Comparison of ENCODE assay signal across 8 cellular contexts in the genomic region with DNA sequence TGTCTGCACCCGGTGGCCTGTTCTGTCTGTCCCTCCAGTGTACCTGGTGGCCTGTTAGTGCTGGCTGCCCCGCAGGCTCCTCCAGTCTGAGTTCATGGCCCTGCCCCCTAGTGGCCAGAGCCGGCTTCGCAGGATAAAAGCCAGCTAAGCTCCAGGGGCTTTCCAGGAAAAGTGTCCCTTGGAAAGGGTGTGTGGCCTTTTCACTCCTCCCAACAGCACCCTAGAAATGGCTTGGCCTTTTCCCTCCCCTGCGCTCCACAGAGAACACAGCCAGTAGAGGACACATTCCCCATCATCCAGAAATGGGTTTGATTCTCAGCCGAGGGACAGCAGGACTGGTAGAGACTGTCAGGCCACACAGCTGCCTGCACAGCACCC. TPM values are rescaled to one million over a fixed set of nuclear protein-coding genes. Genes with fewer than 3 reads are reported as not detected.
DNase-seq lines count a peak whose midpoint lies in the region; ATAC-seq and TF ChIP-seq lines count a peak whose summit lies in the region.
"Not testable (repeated sequence)": the region's sequence is repeated elsewhere in the genome, so short reads cannot be mapped to it uniquely, and the experiment has no call there.

No MANE protein-coding gene starts in this region.

- not testable (repeated sequence) for H3K27ac ChIP-seq in left lung, spleen, stomach

- intact Hi-C loops in activated T-helper 1 cell treated with anti-CD3 and anti-CD28 coated beads, Interleukin-12 subunit alpha, Interleukin-12 subunit beta, Interleukin-2, Interleukin-4 antibody, amounts not matched to agents 30 ng/mL and 10 ng/mL and 1 ng/mL, durations not matched to agents 14 hours and 24 hours and 36 hours (cut with micrococcal nuclease); left lung (cut with DNase I); spleen (cut with DNase I; ENCODE audit: low total_unique reads); stomach (cut with DNase I; ENCODE audit: low total_unique reads): not testable (repeated sequence)

- H3K4me3 Mint-ChIP-seq in activated T-helper 1 cell treated with anti-CD3 and anti-CD28 coated beads, Interleukin-12 subunit alpha, Interleukin-12 subunit beta, Interleukin-2, Interleukin-4 antibody, amounts not matched to agents 30 ng/mL and 10 ng/mL and 1 ng/mL, durations not matched to agents 14 hours and 24 hours and 36 hours = not testable (repeated sequence)

- H3K4me3 ChIP-seq in WI38 (ENCODE audit: low read depth, low read length); left lung; spleen; stomach: not testable (repeated sequence)

- not testable (repeated sequence) for DNase-seq in GM10266 (ENCODE audit: extremely low spot score)
- DNase-seq in activated T-helper 1 cell treated with anti-CD3 and anti-CD28 coated beads, Interleukin-12 subunit alpha, Interleukin-12 subunit beta, Interleukin-2, Interleukin-4 antibody, amounts not matched to agents 30 ng/mL and 10 ng/mL and 1 ng/mL, durations not matched to agents 14 hours and 24 hours and 36 hours (ENCODE audit: low spot score) = peak; percentile 48
- peak; percentile 47 for DNase-seq in effector CD4-positive, alpha-beta T cell
- DNase-seq in left lung (peak; percentile 56 to 90), spleen (peak; percentile 87), stomach (peak; percentile 76)

- not testable (repeated sequence) for TF ChIP-seq POLR2A in spleen (IDR thresholded peaks at IDR 0.05); stomach (IDR thresholded peaks at IDR 0.05)

- not testable (repeated sequence) for TF ChIP-seq EP300 in stomach (IDR thresholded peaks at IDR 0.05)

- H3K36me3 Mint-ChIP-seq in activated T-helper 1 cell treated with anti-CD3 and anti-CD28 coated beads, Interleukin-12 subunit alpha, Interleukin-12 subunit beta, Interleukin-2, Interleukin-4 antibody, amounts not matched to agents 30 ng/mL and 10 ng/mL and 1 ng/mL, durations not matched to agents 14 hours and 24 hours and 36 hours (ENCODE audit: low read depth) = not testable (repeated sequence)

- 0 to 30% (median 19%) methylated on average over 2 to 6 of the region's 6 CpGs; no CpG with 5 or more reads in 1 of the 5 donors for WGBS in spleen, 5 donors
- WGBS in stomach, 5 donors = 0 to 21% (median 16%) methylated on average over 2 to 6 of the region's 6 CpGs

- not testable (repeated sequence) for H3K4me1 Mint-ChIP-seq in activated T-helper 1 cell treated with anti-CD3 and anti-CD28 coated beads, Interleukin-12 subunit alpha, Interleukin-12 subunit beta, Interleukin-2, Interleukin-4 antibody, amounts not matched to agents 30 ng/mL and 10 ng/mL and 1 ng/mL, durations not matched to agents 14 hours and 24 hours and 36 hours (ENCODE audit: low read depth)

- not testable (repeated sequence) for H3K9me3 ChIP-seq in left lung, spleen, stomach

- peak; percentile 56 for ATAC-seq in HG03039 (IDR thresholded peaks at IDR 0.05; ENCODE audit: unreplicated experiment)
- peak; percentile 100 for ATAC-seq in left lung

- peak; percentile 51 for TF ChIP-seq CTCF in GM10266 (IDR thresholded peaks at IDR 0.05; ENCODE audit: control insufficient read depth, insufficient read depth, low read depth, missing control alignments)
- TF ChIP-seq CTCF in WI38 (IDR thresholded peaks at IDR 0.05; ENCODE audit: low read depth, low read length) = peak; percentile 32; the same call in 1 of the 2 replicates
- peak; percentile 53 to 70 for TF ChIP-seq CTCF in left lung (IDR thresholded peaks at IDR 0.05)
- peak in 10 of 11 experiments; percentile 25 to 78 (median 62) for TF ChIP-seq CTCF in spleen (IDR thresholded peaks at IDR 0.05 in 8 of 11, conservative IDR thresholded peaks at IDR 0.05 in 3 of 11)
- peak in 5 of 7 experiments; percentile 12 to 76 (median 55) for TF ChIP-seq CTCF in stomach (IDR thresholded peaks at IDR 0.05)

- H3K36me3 ChIP-seq in left lung, spleen, stomach: not testable (repeated sequence)

- not testable (repeated sequence) for H3K27ac Mint-ChIP-seq in activated T-helper 1 cell treated with anti-CD3 and anti-CD28 coated beads, Interleukin-12 subunit alpha, Interleukin-12 subunit beta, Interleukin-2, Interleukin-4 antibody, amounts not matched to agents 30 ng/mL and 10 ng/mL and 1 ng/mL, durations not matched to agents 14 hours and 24 hours and 36 hours

- H3K4me1 ChIP-seq in left lung, spleen, stomach: not testable (repeated sequence)

- not testable (repeated sequence) for H3K27me3 Mint-ChIP-seq in activated T-helper 1 cell treated with anti-CD3 and anti-CD28 coated beads, Interleukin-12 subunit alpha, Interleukin-12 subunit beta, Interleukin-2, Interleukin-4 antibody, amounts not matched to agents 30 ng/mL and 10 ng/mL and 1 ng/mL, durations not matched to agents 14 hours and 24 hours and 36 hours (ENCODE audit: insufficient read depth)

- not testable (repeated sequence) for H3K9me3 Mint-ChIP-seq in activated T-helper 1 cell treated with anti-CD3 and anti-CD28 coated beads, Interleukin-12 subunit alpha, Interleukin-12 subunit beta, Interleukin-2, Interleukin-4 antibody, amounts not matched to agents 30 ng/mL and 10 ng/mL and 1 ng/mL, durations not matched to agents 14 hours and 24 hours and 36 hours

- H3K27me3 ChIP-seq in left lung; spleen (replicated peaks in 1 of 7); stomach: not testable (repeated sequence)

RNA-seq across cellular contexts. Expression of a gene that starts 16.7 kb away (rescaled TPM):
- not detected in 2 replicates for total RNA-seq in activated T-helper 1 cell treated with anti-CD3 and anti-CD28 coated beads, Interleukin-12 subunit alpha, Interleukin-12 subunit beta, Interleukin-2, Interleukin-4 antibody, amounts not matched to agents 30 ng/mL and 10 ng/mL and 1 ng/mL, durations not matched to agents 14 hours and 24 hours and 36 hours
- total RNA-seq in left lung = not detected
- not detected for total RNA-seq in spleen
- not detected for polyA plus RNA-seq in spleen
- under 1 TPM in 1 of 5 donors, not detected in 4; 0.18 TPM for total RNA-seq in stomach
- polyA plus RNA-seq in stomach = under 1 TPM in 1 of 3 donors, not detected in 2; 0.03 TPM

RNA-seq across cellular contexts. Expression of a gene that starts 36.6 kb away (rescaled TPM):
- total RNA-seq in activated T-helper 1 cell treated with anti-CD3 and anti-CD28 coated beads, Interleukin-12 subunit alpha, Interleukin-12 subunit beta, Interleukin-2, Interleukin-4 antibody, amounts not matched to agents 30 ng/mL and 10 ng/mL and 1 ng/mL, durations not matched to agents 14 hours and 24 hours and 36 hours = 79.8 and 79.9 TPM in 2 replicates
- 10 to 100 TPM; 71.4 to 72.9 TPM for total RNA-seq in left lung
- 10 to 100 TPM; 47.0 to 80.4 (median 62.2) TPM for total RNA-seq in spleen
- polyA plus RNA-seq in spleen = 100 to 1,000 TPM in 1 of 3 donors, 10 to 100 TPM in 2; 73.9 to 116 (median 92.0) TPM
- 100 to 1,000 TPM in 1 of 5 donors, 10 to 100 TPM in 4; 38.5 to 183 (median 61.7) TPM for total RNA-seq in stomach
- polyA plus RNA-seq in stomach = 100 to 1,000 TPM; 102 to 130 (median 123) TPM

RNA-seq across cellular contexts. Expression of a gene that starts 41.2 kb away (rescaled TPM):
- not detected in 2 replicates for total RNA-seq in activated T-helper 1 cell treated with anti-CD3 and anti-CD28 coated beads, Interleukin-12 subunit alpha, Interleukin-12 subunit beta, Interleukin-2, Interleukin-4 antibody, amounts not matched to agents 30 ng/mL and 10 ng/mL and 1 ng/mL, durations not matched to agents 14 hours and 24 hours and 36 hours
- total RNA-seq in left lung (not detected), spleen (not detected), stomach (not detected)
- polyA plus RNA-seq in spleen (not detected), stomach (not detected)

RNA-seq across cellular contexts. Expression of a gene that starts 47.5 kb away (rescaled TPM):
- total RNA-seq in activated T-helper 1 cell treated with anti-CD3 and anti-CD28 coated beads, Interleukin-12 subunit alpha, Interleukin-12 subunit beta, Interleukin-2, Interleukin-4 antibody, amounts not matched to agents 30 ng/mL and 10 ng/mL and 1 ng/mL, durations not matched to agents 14 hours and 24 hours and 36 hours = 4.7 and 5.3 TPM in 2 replicates
- 10 to 100 TPM; 31.3 to 34.0 TPM for total RNA-seq in left lung
- total RNA-seq in spleen = 10 to 100 TPM; 27.5 to 68.1 (median 37.8) TPM
- 10 to 100 TPM; 45.7 to 60.2 (median 52.1) TPM for polyA plus RNA-seq in spleen
- total RNA-seq in stomach = 100 to 1,000 TPM in 3 of 5 donors, 10 to 100 TPM in 2; 22.2 to 793 (median 111) TPM
- polyA plus RNA-seq in stomach = 10 to 100 TPM; 18.2 to 38.6 (median 23.5) TPM
